In genomic region chr3:37329465-37329864, GRCh38 we compare ENCODE assay signal across 22 cellular contexts.
DNase-seq lines count a peak whose midpoint lies in the region; ATAC-seq, FAIRE-seq and TF ChIP-seq lines count a peak whose summit lies in the region.
"Had no signal": no experiment of that assay in that cellular context is flagged by ENCODE, and none has a peak within 500 bp of the region (broad histone marks: within the 10 kb centered on the region; RNA-seq: fewer than 3 reads in every experiment).

No MANE protein-coding gene starts in this region.

- TF ChIP-seq EP300 in SK-N-SH (IDR thresholded peaks at IDR 0.05; ENCODE audit: borderline replicate concordance in 1 of 2, low read depth in 1 of 2, low read length in 1 of 2) = no peak

- in situ Hi-C loops in mammary epithelial cell (cut with MboI; ENCODE audit: low sequenced_read_pairs in 2 of 2) = no loop called here

- intact Hi-C loops in spleen (cut with DNase I; ENCODE audit: low total_unique reads) = no loop called here
- intact Hi-C loops in mammary epithelial cell (cut with micrococcal nuclease) = no loop called here
- intact Hi-C loops in right lobe of liver (cut with DNase I) = no loop called here

- POLR2A ChIA-PET in SK-N-SH (lab: Yijun Ruan, JAX) = no interaction called here

- peak; percentile 11 for FAIRE-seq in G401.6 (lab: Jason Lieb, UNC)
- FAIRE-seq: GM12891, GM19239 had no signal

- TF ChIP-seq RAD21 in SK-N-SH (IDR thresholded peaks at IDR 0.05; ENCODE audit: low read length) = no peak

- H4K20me1 ChIP-seq in SK-N-SH (ENCODE audit: insufficient read depth) = no peaks in the 10 kb centered on the region
- H4K20me1 ChIP-seq in mammary epithelial cell (ENCODE audit: insufficient read depth, low read length) = no peaks in the 10 kb centered on the region
- H4K20me1 ChIP-seq: BLaER1 had no signal

- H3K36me3 ChIP-seq in SK-N-SH (replicated peaks in 1 of 2; ENCODE audit: control insufficient read depth in 1 of 2, insufficient read depth in 2 of 2, low read length in 1 of 2) (peaks cover 69 to 78% of the 10 kb centered on the region in 2 experiments), spleen (peaks cover 0 to 88% (median 46%) of the 10 kb centered on the region in 6 donors), mammary epithelial cell (ENCODE audit: insufficient read depth, low read length) (peaks cover 24% of the 10 kb centered on the region), right lobe of liver (peaks cover 0 to 28% (median 6%) of the 10 kb centered on the region in 4 donors)

- H3K4me1 ChIP-seq in SK-N-SH (ENCODE audit: control insufficient read depth in 1 of 2, insufficient read depth in 2 of 2, low read depth in 1 of 2, low read length in 1 of 2) (no peaks in the 10 kb centered on the region; a peak in 1 of 4 replicates), spleen (peaks cover 0 to 16% (median 6%) of the 10 kb centered on the region in 6 donors), mammary epithelial cell (ENCODE audit: insufficient read depth, low read length) (no peaks in the 10 kb centered on the region), right lobe of liver (peaks cover 0 to 14% (median 3%) of the 10 kb centered on the region in 4 donors)
- H3K4me1 ChIP-seq: BLaER1, Caco-2 had no signal

- CTCF ChIA-PET in SK-N-SH (lab: Yijun Ruan, JAX) = interaction anchor here (1.0 kb wide), 1 partner anchor 21 kb away, joined by 3 read pairs; no protein-coding TSS in a partner anchor
- CTCF ChIA-PET in mammary epithelial cell (lab: Charles Lee; ENCODE audit: low non-redundant PET) = no interaction called here

- dilution Hi-C loops in mammary epithelial cell (cut with HindIII; ENCODE audit: low sequenced_read_pairs) = no loop called here

- H3K27ac ChIP-seq in SK-N-SH (ENCODE audit: low read depth in 2 of 2, low read length in 1 of 2) = no peak overlapping the region
- H3K27ac ChIP-seq in spleen = peak overlapping the region in 5 of 8 donors; percentile 5 to 59 (median 41)
- no peak overlapping the region for H3K27ac ChIP-seq in mammary epithelial cell (ENCODE audit: insufficient read depth, low read depth, low read length)
- no peak overlapping the region for H3K27ac ChIP-seq in right lobe of liver
- H3K27ac ChIP-seq: BLaER1, C4-2B, GM23248 had no signal

- ATAC-seq in right lobe of liver = no peak
- ATAC-seq: CD8-positive, alpha-beta T cell; HCT116 had no signal

- H3K9me2 ChIP-seq in SK-N-SH = no peaks in the 10 kb centered on the region

- H3F3A ChIP-seq in SK-N-SH (replicated peaks; ENCODE audit: insufficient read depth) = no peaks in the 10 kb centered on the region

- TF ChIP-seq CTCF in SK-N-SH (IDR thresholded peaks at IDR 0.05) = no peak
- no peak for TF ChIP-seq CTCF in fibroblast of the aortic adventitia (IDR thresholded peaks at IDR 0.05; ENCODE audit: insufficient read depth, low read length)
- TF ChIP-seq CTCF in spleen (IDR thresholded peaks at IDR 0.05 in 8 of 11, conservative IDR thresholded peaks at IDR 0.05 in 3 of 11) = no peak
- TF ChIP-seq CTCF in mammary epithelial cell (conservative IDR thresholded peaks at IDR 0.05 in 1 of 2, IDR thresholded peaks at IDR 0.05 in 1 of 2; ENCODE audit: extremely low read depth in 1 of 2, insufficient read depth in 1 of 2, low read depth in 1 of 2, low read length in 2 of 2) = no peak
- TF ChIP-seq CTCF in right lobe of liver (IDR thresholded peaks at IDR 0.05) = no peak

- H2AFZ ChIP-seq in SK-N-SH (ENCODE audit: low read depth) (no peak overlapping the region), mammary epithelial cell (ENCODE audit: low read depth, low read length) (no peak overlapping the region)
- H2AFZ ChIP-seq: GM23248 had no signal

- H3K9me3 ChIP-seq in SK-N-SH (no peaks in the 10 kb centered on the region), spleen (no peaks in the 10 kb centered on the region), mammary epithelial cell (replicated peaks; ENCODE audit: insufficient read depth, low read length) (no peaks in the 10 kb centered on the region), right lobe of liver (no peaks in the 10 kb centered on the region)
- H3K9me3 ChIP-seq: BLaER1, Caco-2 had no signal

- TF ChIP-seq POLR2A in spleen (IDR thresholded peaks at IDR 0.05) = no peak
- TF ChIP-seq POLR2A in right lobe of liver (IDR thresholded peaks at IDR 0.05) = no peak

- H3K4me2 ChIP-seq in SK-N-SH = no peak overlapping the region
- no peak overlapping the region for H3K4me2 ChIP-seq in mammary epithelial cell (ENCODE audit: insufficient read depth, low read depth, low read length)
- H3K4me2 ChIP-seq: BLaER1 had no signal

- DNase-seq in SK-N-SH = peak; percentile 1
- DNase-seq in fibroblast of the aortic adventitia (ENCODE audit: low read depth) = peak; percentile 22
- DNase-seq in spleen = no peak
- DNase-seq in stimulated activated CD8-positive, alpha-beta memory T cell treated with anti-CD3 and anti-CD28 coated beads, Interleukin-4, amount 100 ng/mL, for 48 hours = no peak
- no peak for DNase-seq in mammary epithelial cell
- DNase-seq in DMS 273 (lab: John Stamatoyannopoulos, UW; ENCODE audit: unreplicated experiment) = no peak
- DNase-seq in right lobe of liver = no peak
- DNase-seq: Caco-2; CD4-positive, CD25-positive, alpha-beta regulatory T cell; CD8-positive, alpha-beta T cell; DMS 273 treated with DMSO at 0.1 percent for 48 hours; DMS79; EL; GF-D8; GM23248; H9 had no signal

- H3K27me3 ChIP-seq in SK-N-SH (ENCODE audit: insufficient read depth) (no peaks in the 10 kb centered on the region), spleen (replicated peaks in 1 of 7) (no peaks in the 10 kb centered on the region), mammary epithelial cell (ENCODE audit: insufficient read depth, low read length) (no peaks in the 10 kb centered on the region), right lobe of liver (no peaks in the 10 kb centered on the region)
- H3K27me3 ChIP-seq: BLaER1 had no signal

- H3K9ac ChIP-seq in SK-N-SH (no peak overlapping the region), mammary epithelial cell (ENCODE audit: insufficient read depth, low read length) (no peak overlapping the region)
- H3K9ac ChIP-seq: BLaER1, GM23248 had no signal

- H3K4me3 ChIP-seq in SK-N-SH (ENCODE audit: low read depth in 2 of 2, low read length in 1 of 2) (no peak overlapping the region), fibroblast of the aortic adventitia (ENCODE audit: low read depth, low read length) (no peak overlapping the region), spleen (peak overlapping the region in 3 of 8 donors; percentile 0 to 8 (median 6)), mammary epithelial cell (replicated peaks in 1 of 3; ENCODE audit: insufficient read depth in 1 of 3, low read depth in 2 of 3, low read length in 3 of 3) (no peak overlapping the region), right lobe of liver (no peak overlapping the region)
- H3K4me3 ChIP-seq: BLaER1, GM23248 had no signal

- BruUV-seq in mammary epithelial cell (replicated peaks; lab: Mats Ljungman, UMichigan) = no TSS peak

- H3K79me2 ChIP-seq in SK-N-SH (ENCODE audit: insufficient read depth) (no peaks in the 10 kb centered on the region), mammary epithelial cell (ENCODE audit: insufficient read depth, low read length) (no peaks in the 10 kb centered on the region)

TF ChIP-seq in SK-N-SH, 30 proteins besides CTCF, POLR2A, EP300 and RAD21:
- no peak for TF ChIP-seq NRF1 (IDR thresholded peaks at IDR 0.05; ENCODE audit: low read depth, low read length)
- TF ChIP-seq, protein P1, sequence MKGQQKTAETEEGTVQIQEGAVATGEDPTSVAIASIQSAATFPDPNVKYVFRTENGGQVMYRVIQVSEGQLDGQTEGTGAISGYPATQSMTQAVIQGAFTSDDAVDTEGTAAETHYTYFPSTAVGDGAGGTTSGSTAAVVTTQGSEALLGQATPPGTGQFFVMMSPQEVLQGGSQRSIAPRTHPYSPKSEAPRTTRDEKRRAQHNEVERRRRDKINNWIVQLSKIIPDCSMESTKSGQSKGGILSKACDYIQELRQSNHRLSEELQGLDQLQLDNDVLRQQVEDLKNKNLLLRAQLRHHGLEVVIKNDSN (IDR thresholded peaks at IDR 0.05; ENCODE audit: borderline replicate concordance, low read depth) = no peak
- no peak for TF ChIP-seq YY1 (IDR thresholded peaks at IDR 0.05; ENCODE audit: low read depth)
- no peak for TF ChIP-seq TCF12 (IDR thresholded peaks at IDR 0.05)
- TF ChIP-seq CHD2 (IDR thresholded peaks at IDR 0.05; ENCODE audit: low read length, partially characterized antibody) = no peak
- TF ChIP-seq SIN3A (IDR thresholded peaks at IDR 0.05; ENCODE audit: borderline replicate concordance, low read depth, low read length) = no peak
- TF ChIP-seq ELF1 (IDR thresholded peaks at IDR 0.05) = no peak
- no peak for TF ChIP-seq TEAD4 (IDR thresholded peaks at IDR 0.05; ENCODE audit: borderline replicate concordance, insufficient read depth)
- no peak for TF ChIP-seq RXRA (IDR thresholded peaks at IDR 0.05; ENCODE audit: borderline replicate concordance, low read depth)

Comparison
In these comparisons a context has a peak if more than half of its experiments do, and no peak if none do; other contexts are left out.
1. DNase-seq: peak in SK-N-SH (single experiment) and fibroblast of the aortic adventitia (single experiment); none in spleen (single experiment), stimulated activated CD8-positive, alpha-beta memory T cell treated with anti-CD3 and anti-CD28 coated beads, Interleukin-4, amount 100 ng/mL, for 48 hours (single experiment), mammary epithelial cell (single experiment), DMS 273 (single experiment) and right lobe of liver (0 of 3).
2. H3K27ac ChIP-seq: peak in spleen (5 of 8); none in SK-N-SH (0 of 2), mammary epithelial cell (single experiment) and right lobe of liver (0 of 3).